In the genomic region with DNA sequence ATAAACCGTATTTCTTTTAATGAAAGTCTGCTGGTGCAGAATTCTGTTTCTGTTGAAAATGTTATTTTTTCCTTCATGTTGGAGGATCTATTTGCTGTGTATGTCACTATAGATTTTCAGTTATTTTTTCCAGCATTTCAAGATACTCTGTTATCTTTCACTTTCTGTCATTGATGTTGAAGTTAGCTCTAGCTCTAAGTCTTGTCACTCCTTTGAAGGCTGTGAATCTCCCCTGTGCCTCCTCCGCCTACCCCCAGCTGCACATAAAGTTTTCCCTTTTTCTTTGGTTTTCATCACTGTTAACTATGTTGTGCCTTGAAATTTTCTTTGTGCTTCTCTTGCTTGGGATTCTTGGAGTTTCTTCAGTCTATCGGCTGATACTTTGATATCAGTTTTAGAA, we compare ENCODE assay signal across 26 cellular contexts. TPM values are rescaled to one million over a fixed set of nuclear protein-coding genes. Genes with fewer than 3 reads are reported as not detected.
DNase-seq lines count a peak whose midpoint lies in the region; ATAC-seq, FAIRE-seq and TF ChIP-seq lines count a peak whose summit lies in the region.
"Had no signal": no experiment of that assay in that cellular context is flagged by ENCODE, and none has a peak within 500 bp of the region (broad histone marks: within the 10 kb centered on the region; RNA-seq: fewer than 3 reads in every experiment).

No MANE protein-coding gene starts in this region.

- in situ Hi-C loops in GM12878 (cut with MboI) = no loop called here

- peak; percentile 47 for FAIRE-seq in GM12878 (lab: Jason Lieb, UNC)
- FAIRE-seq: GM12892 had no signal

- POLR2A ChIA-PET in HEK293 (lab: Yijun Ruan, JAX) (no interaction called here), GM12878 (lab: Charles Lee) (interaction anchor here (0.6 kb wide), 1 partner anchor 17 kb away, joined by 3 read pairs; no protein-coding TSS in a partner anchor)

- no peak for TF ChIP-seq RAD21 in GM12878 (IDR thresholded peaks at IDR 0.05; ENCODE audit: insufficient read depth, low read depth, low read length)

- H3K9ac ChIP-seq in GM12878 (ENCODE audit: control insufficient read depth, insufficient read depth, low read length) = no peak overlapping the region

- peak overlapping the region; percentile 20 for H3K27ac Mint-ChIP-seq in stimulated activated memory B cell treated with anti-CD40 and anti-IgM and Interleukin-4, amounts not matched to agents 10 μg/mL and 1 μg/mL and 100 μg/mL, for 72 hours
- H3K27ac Mint-ChIP-seq: activated CD4-positive, alpha-beta memory T cell treated with anti-CD3 and anti-CD28 coated beads for 36 hours; activated naive CD8-positive, alpha-beta T cell treated with anti-CD3 and anti-CD28 coated beads, Interleukin-2, amount 10 ng/mL, durations not matched to agents 7 days and 5 days; IgD-negative memory B cell; memory B cell had no signal

- H3K79me2 ChIP-seq in GM12878 (ENCODE audit: control insufficient read depth, insufficient read depth, low read length) = peaks cover 85% of the 10 kb centered on the region

- no peak for TF ChIP-seq POLR2A in GM12878 (IDR thresholded peaks at IDR 0.05; ENCODE audit: low read depth, low read length)

- DNase-seq in activated T-cell treated with anti-CD3 and anti-CD28 coated beads, Interleukin-2, amount 50 U/mL, for 4 hours = no peak
- DNase-seq in activated T-cell treated with anti-CD3 and anti-CD28 coated beads for 4 hours (no peak), GM12878 (ENCODE audit: low read depth, low spot score) (no peak), dedifferentiated amniotic fluid mesenchymal stem cell (ENCODE audit: extremely low spot score) (no peak), HUDEP-2 (lab: John Stamatoyannopoulos, UW; ENCODE audit: unreplicated experiment in 76 of 76) (no peak)
- DNase-seq: activated CD4-positive, alpha-beta memory T cell treated with anti-CD3 and anti-CD28 coated beads for 36 hours; activated CD4-positive, CD25-positive, alpha-beta regulatory T cell; activated naive CD8-positive, alpha-beta T cell treated with anti-CD3 and anti-CD28 coated beads, Interleukin-2, amount 10 ng/mL, durations not matched to agents 7 days and 5 days; BE2C; left colon; NCI-H1105 treated with DMSO at 0.1 percent for 48 hours; NCI-H2081; NCI-H345; NCI-H774; occipital lobe; small intestine; stimulated activated CD4-positive, alpha-beta T cell treated with anti-CD3 and anti-CD28 coated beads, Interleukin-2, amount 100 ng/mL, for 24 hours; T1000 had no signal

- H3K4me1 ChIP-seq in HEK293 (ENCODE audit: control insufficient read depth, insufficient read depth, low read length) = peaks cover 59% of the 10 kb centered on the region
- H3K4me1 ChIP-seq in GM12878 (ENCODE audit: control insufficient read depth, insufficient read depth, low read length) = peaks cover 7% of the 10 kb centered on the region

- H3K27me3 Mint-ChIP-seq in activated T-cell treated with anti-CD3 and anti-CD28 coated beads, Interleukin-2, amount 50 U/mL, for 4 hours (ENCODE audit: low read depth) = no peaks in the 10 kb centered on the region
- no peaks in the 10 kb centered on the region for H3K27me3 Mint-ChIP-seq in stimulated activated memory B cell treated with anti-CD40 and anti-IgM and Interleukin-4, amounts not matched to agents 10 μg/mL and 1 μg/mL and 100 μg/mL, for 72 hours
- H3K27me3 Mint-ChIP-seq: activated CD4-positive, alpha-beta memory T cell treated with anti-CD3 and anti-CD28 coated beads for 36 hours; activated naive CD8-positive, alpha-beta T cell treated with anti-CD3 and anti-CD28 coated beads, Interleukin-2, amount 10 ng/mL, durations not matched to agents 7 days and 5 days; IgD-negative memory B cell; memory B cell had no signal

- no peak for TF ChIP-seq EP300 in GM12878 (IDR thresholded peaks at IDR 0.05; ENCODE audit: borderline replicate concordance in 1 of 2, control insufficient read depth in 1 of 2, low read depth in 2 of 2, low read length in 2 of 2)

- intact Hi-C loops in GM12878 (cut with micrococcal nuclease; ENCODE audit: unreplicated experiment) = no loop called here

- no peak overlapping the region for H3K27ac ChIP-seq in HEK293 (ENCODE audit: extremely low read depth, low read depth, low read length)
- H3K27ac ChIP-seq in GM12878 (ENCODE audit: control insufficient read depth, insufficient read depth) = no peak overlapping the region
- H3K27ac ChIP-seq: suprapubic skin had no signal

- peaks cover 7% of the 10 kb centered on the region for H3K36me3 Mint-ChIP-seq in activated T-cell treated with anti-CD3 and anti-CD28 coated beads, Interleukin-2, amount 50 U/mL, for 4 hours (ENCODE audit: insufficient read depth)
- peaks cover 12% of the 10 kb centered on the region for H3K36me3 Mint-ChIP-seq in stimulated activated memory B cell treated with anti-CD40 and anti-IgM and Interleukin-4, amounts not matched to agents 10 μg/mL and 1 μg/mL and 100 μg/mL, for 72 hours

- no peak overlapping the region for H3K4me3 ChIP-seq in HEK293 (ENCODE audit: low read depth, low read length)
- no peak overlapping the region for H3K4me3 ChIP-seq in GM12878
- H3K4me3 ChIP-seq: suprapubic skin had no signal

- no TSS peak for BruUV-seq in GM12878 (replicated peaks; lab: Mats Ljungman, UMichigan)

- H4K20me1 ChIP-seq in GM12878 (ENCODE audit: control insufficient read depth, insufficient read depth) = peaks cover 2% of the 10 kb centered on the region; the same call in 1 of the 2 replicates

- TF ChIP-seq CTCF in HEK293 (tag by site-specific recombination; IDR thresholded peaks at IDR 0.05) (no peak), GM12878 (IDR thresholded peaks at IDR 0.05 in 2 of 3, conservative IDR thresholded peaks at IDR 0.05 in 1 of 3; ENCODE audit: control insufficient read depth in 2 of 3, extremely low read depth in 1 of 3, insufficient read depth in 1 of 3, low read depth in 3 of 3, low read length in 3 of 3) (no peak)

- RAD21 ChIA-PET in GM12878 (lab: Charles Lee; ENCODE audit: unreplicated experiment) = interaction anchor here (0.6 kb wide), 1 partner anchor 17 kb away, joined by 4 read pairs; no protein-coding TSS in a partner anchor

- H3K9me3 ChIP-seq in HEK293 (ENCODE audit: control insufficient read depth, insufficient read depth, low read depth, low read length) (no peaks in the 10 kb centered on the region), GM12878 (replicated peaks; ENCODE audit: control insufficient read depth, insufficient read depth, low read length) (no peaks in the 10 kb centered on the region; the same call in 2 of the 3 replicates)
- H3K9me3 ChIP-seq: BE2C, suprapubic skin had no signal

- CTCF ChIA-PET in HEK293 (lab: Yijun Ruan, JAX) = interaction anchor here (0.6 to 1.7 kb wide), 3 partner anchors 20 to 211 kb away, joined by 3 to 5 read pairs (median 4); no protein-coding TSS in a partner anchor
- CTCF ChIA-PET in GM12878 (lab: Yijun Ruan, JAX) = no interaction called here

- H3K4me1 Mint-ChIP-seq in activated T-cell treated with anti-CD3 and anti-CD28 coated beads, Interleukin-2, amount 50 U/mL, for 4 hours (ENCODE audit: low read depth) = peaks cover 77% of the 10 kb centered on the region
- peaks cover 82% of the 10 kb centered on the region for H3K4me1 Mint-ChIP-seq in stimulated activated memory B cell treated with anti-CD40 and anti-IgM and Interleukin-4, amounts not matched to agents 10 μg/mL and 1 μg/mL and 100 μg/mL, for 72 hours

- H3K27me3 ChIP-seq in GM12878 (replicated peaks in 1 of 2; ENCODE audit: control insufficient read depth in 2 of 2, insufficient read depth in 2 of 2, low read length in 1 of 2) = no peaks in the 10 kb centered on the region
- H3K27me3 ChIP-seq: BE2C, suprapubic skin had no signal

- peak overlapping the region; percentile 0 for H3K4me3 Mint-ChIP-seq in activated T-cell treated with anti-CD3 and anti-CD28 coated beads, Interleukin-2, amount 50 U/mL, for 4 hours
- no peak overlapping the region for H3K4me3 Mint-ChIP-seq in stimulated activated memory B cell treated with anti-CD40 and anti-IgM and Interleukin-4, amounts not matched to agents 10 μg/mL and 1 μg/mL and 100 μg/mL, for 72 hours
- H3K4me3 Mint-ChIP-seq: activated CD4-positive, alpha-beta memory T cell treated with anti-CD3 and anti-CD28 coated beads for 36 hours; activated naive CD8-positive, alpha-beta T cell treated with anti-CD3 and anti-CD28 coated beads, Interleukin-2, amount 10 ng/mL, durations not matched to agents 7 days and 5 days; memory B cell had no signal

- WGBS in GM12878 (ENCODE audit: insufficient coverage, insufficient replicate concordance, low lambda C conversion rate, missing lambda C conversion rate) = 95% methylated on average over 3 of the region's 3 CpGs

- H2AFZ ChIP-seq in GM12878 (ENCODE audit: control insufficient read depth, low read depth, low read length) = no peak overlapping the region

- SMC1A ChIA-PET in GM12878 (lab: Charles Lee; ENCODE audit: uncharacterized antibody, unreplicated experiment) = interaction anchor here (0.7 to 3.3 kb wide), 4 partner anchors 15 to 249 kb away, joined by 3 to 17 read pairs (median 3); no protein-coding TSS in a partner anchor

- no peaks in the 10 kb centered on the region for H3K9me3 Mint-ChIP-seq in activated T-cell treated with anti-CD3 and anti-CD28 coated beads, Interleukin-2, amount 50 U/mL, for 4 hours
- H3K9me3 Mint-ChIP-seq in stimulated activated memory B cell treated with anti-CD40 and anti-IgM and Interleukin-4, amounts not matched to agents 10 μg/mL and 1 μg/mL and 100 μg/mL, for 72 hours = no peaks in the 10 kb centered on the region
- H3K9me3 Mint-ChIP-seq: activated CD4-positive, alpha-beta memory T cell treated with anti-CD3 and anti-CD28 coated beads for 36 hours; IgD-negative memory B cell; memory B cell had no signal

- peak; percentile 53 to 56 for ATAC-seq in activated T-cell treated with anti-CD3 and anti-CD28 coated beads, Interleukin-2, amount 50 U/mL, for 4 hours
- no peak for ATAC-seq in GM12878
- ATAC-seq in stimulated activated memory B cell treated with anti-CD40 and anti-IgM and Interleukin-4, amounts not matched to agents 10 μg/mL and 1 μg/mL and 100 μg/mL, for 72 hours = no peak
- no peak for ATAC-seq in HG03175 (IDR thresholded peaks at IDR 0.05; ENCODE audit: unreplicated experiment)
- ATAC-seq: HCT116 had no signal

- H3K36me3 ChIP-seq in HEK293 (ENCODE audit: control insufficient read depth in 2 of 2, insufficient read depth in 1 of 2, low read length in 2 of 2) (peaks cover 0 to 34% of the 10 kb centered on the region in 2 experiments; a peak in 2 of 3 replicates), GM12878 (ENCODE audit: control insufficient read depth in 2 of 2, insufficient read depth in 2 of 2, low read length in 1 of 2) (no peaks in the 10 kb centered on the region)
- H3K36me3 ChIP-seq: BE2C, suprapubic skin had no signal

- H3K4me2 ChIP-seq in GM12878 (ENCODE audit: control insufficient read depth, insufficient read depth) = no peak overlapping the region

RNA-seq across cellular contexts. Expression of a gene that starts 20.7 kb away (rescaled TPM):
- 10 to 100 TPM; 69.5 to 80.5 (median 77.8) TPM for total RNA-seq in activated T-cell treated with anti-CD3 and anti-CD28 coated beads, Interleukin-2, amount 50 U/mL, for 4 hours
- total RNA-seq in GM12878 (2013; cell fraction: nucleolus; rRNA removed) = 108 and 110 TPM in 2 replicates
- 45.0 and 53.7 TPM in 2 replicates for total RNA-seq in GM12878 (2014; rRNA removed)
- 71.5 and 72.2 TPM in 2 replicates for total RNA-seq in GM12878 (2014; rRNA removed; fragmentation: Illumina TruSeq; extraction: Trizol)
- 59.3 and 63.8 TPM in 2 replicates for total RNA-seq in GM12878 (2021)
- polyA plus RNA-seq in GM12878 (2011; ENCODE audit: low read depth) = 33.4 TPM
- 94.2 and 131 TPM in 2 replicates for polyA plus RNA-seq in GM12878 (2011; rRNA removed)
- polyA plus RNA-seq in GM12878 (2011; cell fraction: cytosol; rRNA removed) = 28.8 and 31.4 TPM in 2 replicates
- 53.1 and 54.4 TPM in 2 replicates for polyA plus RNA-seq in GM12878 (2011; cell fraction: nucleus; rRNA removed)
- polyA plus RNA-seq in GM12878 (2012) = 44.6 and 52.6 TPM in 2 replicates
- 72.5 and 91.8 TPM in 2 replicates for polyA plus RNA-seq in GM12878 (2014; fragmentation: Illumina TruSeq; extraction: Trizol)
- 10 to 100 TPM; 19.6 to 30.4 TPM for polyA plus RNA-seq in GM12878 (2014; fragmentation: Nextera tagmentation; extraction: Ambion mirVana)
- 48.1 and 50.8 TPM in 2 replicates for polyA plus RNA-seq in GM12878 (2014; rRNA removed)
- 10 to 100 TPM; 15.2 to 16.8 TPM for polyA plus RNA-seq in GM12878 (2016; fragmentation: Nextera tagmentation; extraction: Ambion mirVana)
- polyA minus RNA-seq in GM12878 (2011; rRNA and poly(A)+ RNA removed) = 58.7 and 178 TPM in 2 replicates
- polyA minus RNA-seq in GM12878 (2011; cell fraction: cytosol; rRNA and poly(A)+ RNA removed) = 24.7 and 27.6 TPM in 2 replicates
- 45.5 and 76.9 TPM in 2 replicates for polyA minus RNA-seq in GM12878 (2011; cell fraction: nucleus; rRNA and poly(A)+ RNA removed)

Comparison
In these comparisons a context has a peak if more than half of its experiments do, and no peak if none do; other contexts are left out.
1. ATAC-seq: peak in activated T-cell treated with anti-CD3 and anti-CD28 coated beads, Interleukin-2, amount 50 U/mL, for 4 hours (2 of 2); none in GM12878 (single experiment), stimulated activated memory B cell treated with anti-CD40 and anti-IgM and Interleukin-4, amounts not matched to agents 10 μg/mL and 1 μg/mL and 100 μg/mL, for 72 hours (single experiment) and HG03175 (single experiment).